ENCODE assay signal across 14 cellular contexts in genomic region chr1:150156868-150157603, GRCh38. TPM values are rescaled to one million over a fixed set of nuclear protein-coding genes. Genes with fewer than 3 reads are reported as not detected.
DNase-seq lines count a peak whose midpoint lies in the region; ATAC-seq, FAIRE-seq and TF ChIP-seq lines count a peak whose summit lies in the region.
"Had no signal": no experiment of that assay in that cellular context is flagged by ENCODE, and none has a peak within 500 bp of the region (broad histone marks: within the 10 kb centered on the region; RNA-seq: fewer than 3 reads in every experiment).

No MANE protein-coding gene starts in this region.

- peaks cover 50% of the 10 kb centered on the region for H3F3A ChIP-seq in GM23248 (ENCODE audit: insufficient read depth)

- H3K36me3 ChIP-seq in GM23248 (ENCODE audit: low read depth): peaks cover 40% of the 10 kb centered on the region; the same call in 1 of the 2 replicates
- H3K36me3 ChIP-seq in astrocyte (ENCODE audit: insufficient read depth, low read length): peaks cover 63% of the 10 kb centered on the region

- H3K36me3 Mint-ChIP-seq in astrocyte (ENCODE audit: low read depth, unreplicated experiment) (peaks cover 51% of the 10 kb centered on the region), nephron progenitor cell (ENCODE audit: low read depth) (peaks cover 89% of the 10 kb centered on the region)

- H3K4me1 Mint-ChIP-seq in astrocyte (ENCODE audit: low read depth, unreplicated experiment) (peaks cover 41% of the 10 kb centered on the region), nephron progenitor cell (peaks cover 81% of the 10 kb centered on the region)

- H3K79me2 ChIP-seq in GM23248 (ENCODE audit: insufficient read depth) (peaks cover 42% of the 10 kb centered on the region), astrocyte (ENCODE audit: insufficient read depth, low read length) (peaks cover 65% of the 10 kb centered on the region)

- no peak for ATAC-seq in GM18867 (IDR thresholded peaks at IDR 0.05; ENCODE audit: unreplicated experiment)
- no peak for ATAC-seq in GM21737 (IDR thresholded peaks at IDR 0.05; ENCODE audit: unreplicated experiment)
- ATAC-seq: activated naive CD4-positive, alpha-beta T cell treated with anti-CD3 and anti-CD28 coated beads, Interleukin-2, amount 50 U/mL, for 72 hours had no signal

- H3K4me3 Mint-ChIP-seq in astrocyte (ENCODE audit: unreplicated experiment) (no peak overlapping the region), nephron progenitor cell (no peak overlapping the region)

- 73 to 83% methylated on average over 16 of the region's 16 CpGs for WGBS in GM23248 (ENCODE audit: low coverage in 1 of 2, low lambda C conversion rate in 2 of 2, missing lambda C conversion rate in 2 of 2), 2 experiments

- H3K4me3 ChIP-seq in GM23248 (no peak overlapping the region), astrocyte (ENCODE audit: insufficient read depth, low read depth, low read length) (no peak overlapping the region)
- H3K4me3 ChIP-seq: PC-9, spleen had no signal

- in situ Hi-C loops in GM23248 (cut with MboI): no loop called here

- no peak for FAIRE-seq in astrocyte (lab: Jason Lieb, UNC)

- H3K9me2 ChIP-seq in GM23248 (ENCODE audit: insufficient read depth): no peaks in the 10 kb centered on the region

- peaks cover 36% of the 10 kb centered on the region for H3K4me1 ChIP-seq in GM23248 (ENCODE audit: insufficient read depth)
- peaks cover 86% of the 10 kb centered on the region for H3K4me1 ChIP-seq in astrocyte (ENCODE audit: insufficient read depth, low read length)

- H3K27me3 ChIP-seq in GM23248 (replicated peaks; ENCODE audit: insufficient read depth): no peaks in the 10 kb centered on the region
- H3K27me3 ChIP-seq in astrocyte (ENCODE audit: insufficient read depth, low read length): no peaks in the 10 kb centered on the region
- H3K27me3 ChIP-seq: spleen had no signal

- H2AFZ ChIP-seq in GM23248 (no peak overlapping the region), astrocyte (ENCODE audit: low read depth, low read length) (no peak overlapping the region)
- H2AFZ ChIP-seq: PC-9 had no signal

- TF ChIP-seq CTCF in astrocyte (IDR thresholded peaks at IDR 0.05; ENCODE audit: insufficient read depth, low read depth, low read length) (no peak), nephron progenitor cell (IDR thresholded peaks at IDR 0.05) (no peak)

- peak overlapping the region; percentile 69 for H3K27ac Mint-ChIP-seq in astrocyte (ENCODE audit: unreplicated experiment)
- peak overlapping the region; percentile 54 for H3K27ac Mint-ChIP-seq in nephron progenitor cell

- H3K27ac ChIP-seq in GM23248: no peak overlapping the region
- peak overlapping the region; percentile 63 for H3K27ac ChIP-seq in astrocyte (ENCODE audit: low read depth, low read length)
- H3K27ac ChIP-seq: C4-2B, PC-9 had no signal

- no peaks in the 10 kb centered on the region for H3K9me3 ChIP-seq in GM23248 (ENCODE audit: low read depth)
- no peaks in the 10 kb centered on the region for H3K9me3 ChIP-seq in astrocyte (ENCODE audit: insufficient read depth, low read depth, low read length)
- H3K9me3 ChIP-seq: spleen had no signal

- H4K20me1 ChIP-seq in GM23248 (ENCODE audit: insufficient read depth): no peaks in the 10 kb centered on the region
- peaks cover 47% of the 10 kb centered on the region for H4K20me1 ChIP-seq in astrocyte (ENCODE audit: insufficient read depth, low read length)

- H3K4me2 ChIP-seq in GM23248 (ENCODE audit: unreplicated experiment): no peak overlapping the region
- peak overlapping the region; percentile 35 for H3K4me2 ChIP-seq in astrocyte (ENCODE audit: low read length)
- H3K4me2 ChIP-seq: PC-9 had no signal

- H3K9me3 Mint-ChIP-seq in astrocyte (ENCODE audit: unreplicated experiment) (no peaks in the 10 kb centered on the region), nephron progenitor cell (no peaks in the 10 kb centered on the region)
- H3K9me3 Mint-ChIP-seq: activated naive CD4-positive, alpha-beta T cell treated with anti-CD3 and anti-CD28 coated beads, Interleukin-2, amount 50 U/mL, for 72 hours had no signal

- H3K27me3 Mint-ChIP-seq in astrocyte (ENCODE audit: low read depth, unreplicated experiment) (no peaks in the 10 kb centered on the region), nephron progenitor cell (ENCODE audit: low read depth, poor library complexity) (no peaks in the 10 kb centered on the region)

- DNase-seq in AG20443 (ENCODE audit: low spot score): peak; percentile 35
- peak; percentile 36 for DNase-seq in GM23248
- peak; percentile 62 for DNase-seq in astrocyte (ENCODE audit: low read depth)
- no peak for DNase-seq in nephron progenitor cell
- no peak for DNase-seq in NOMO-1 (lab: John Stamatoyannopoulos, UW; ENCODE audit: unreplicated experiment in 2 of 2)
- no peak for DNase-seq in nucleus accumbens (lab: John Stamatoyannopoulos, UW)
- DNase-seq: foreskin melanocyte, NCI-H2171 treated with DMSO at 0.1 percent for 48 hours, PC-9, spleen had no signal

- H3K9ac ChIP-seq in GM23248 (no peak overlapping the region), astrocyte (ENCODE audit: low read length) (peak overlapping the region; percentile 24)

RNA-seq across cellular contexts. Expression of gene PLEKHO1, which starts 7.3 kb away (rescaled TPM):
- 24.8 and 26.9 TPM in 2 replicates for total RNA-seq in GM23248 (2014; rRNA removed; shearing (Covaris generic))
- polyA plus RNA-seq in GM23248 (2016; fragmentation: Nextera tagmentation; extraction: Ambion mirVana): 30.7 and 34.8 TPM in 2 replicates
- 63.0 and 63.7 TPM in 2 replicates for total RNA-seq in astrocyte

Comparison
In these comparisons a context has a peak if more than half of its experiments do, and no peak if none do; other contexts are left out.
1. DNase-seq: peak in AG20443 (single experiment), GM23248 (single experiment) and astrocyte (single experiment); none in nephron progenitor cell (single experiment), NOMO-1 (0 of 2) and nucleus accumbens (0 of 56).